Comparison of ENCODE assay signal across 12 cellular contexts in genomic region chr4:106707776-106708603, GRCh38.
A peak's percentile ranks its signal among the peaks of the same experiment; 100 is the strongest.
DNase-seq lines count a peak whose midpoint lies in the region; ATAC-seq and TF ChIP-seq lines count a peak whose summit lies in the region.
"Had no signal": no experiment of that assay in that cellular context is flagged by ENCODE, and none has a peak within 500 bp of the region (broad histone marks: within the 10 kb centered on the region; RNA-seq: fewer than 3 reads in every experiment).

No MANE protein-coding gene starts in this region.

- H3K9me3 ChIP-seq in breast epithelium, result peaks cover 0 to 5% of the 10 kb centered on the region in 2 donors
- no peaks in the 10 kb centered on the region for H3K9me3 ChIP-seq in CD4-positive, alpha-beta memory T cell (ENCODE audit: control insufficient read depth in 1 of 2, low read length in 2 of 2)

- H3K27ac Mint-ChIP-seq in MCF 10A (ENCODE audit: low read depth, unreplicated experiment), result no peak overlapping the region
- no peak overlapping the region for H3K27ac Mint-ChIP-seq in central memory CD8-positive, alpha-beta T cell (ENCODE audit: low read depth)
- no peak overlapping the region for H3K27ac Mint-ChIP-seq in CD4-positive, alpha-beta memory T cell
- H3K27ac Mint-ChIP-seq: brain had no signal

- no peaks in the 10 kb centered on the region for H3K27me3 ChIP-seq in breast epithelium
- H3K27me3 ChIP-seq in CD4-positive, alpha-beta memory T cell (ENCODE audit: insufficient read depth, low read length), result no peaks in the 10 kb centered on the region

- POLR2A ChIA-PET in MCF 10A (lab: Yijun Ruan, JAX), result no interaction called here
- POLR2A ChIA-PET in CD4-positive, alpha-beta memory T cell (lab: Charles Lee; ENCODE audit: partially characterized antibody), result no interaction called here

- H3K4me3 Mint-ChIP-seq in MCF 10A (ENCODE audit: unreplicated experiment), result no peak overlapping the region
- H3K4me3 Mint-ChIP-seq in central memory CD8-positive, alpha-beta T cell, result no peak overlapping the region
- H3K4me3 Mint-ChIP-seq in CD4-positive, alpha-beta memory T cell, result no peak overlapping the region
- H3K4me3 Mint-ChIP-seq: brain had no signal

- no peak for TF ChIP-seq CTCF in MCF 10A (IDR thresholded peaks at IDR 0.05; ENCODE audit: unreplicated experiment)
- no peak for TF ChIP-seq CTCF in breast epithelium (IDR thresholded peaks at IDR 0.05)

- H3K4me3 ChIP-seq in breast epithelium, result no peak overlapping the region
- H3K4me3 ChIP-seq in CD4-positive, alpha-beta memory T cell (ENCODE audit: low read length in 2 of 2), result no peak overlapping the region

- TF ChIP-seq POLR2A in breast epithelium (IDR thresholded peaks at IDR 0.05), result no peak

- CTCF ChIA-PET in MCF 10A (lab: Yijun Ruan, JAX), result interaction anchor here (0.6 to 1.2 kb wide), 2 partner anchors 10 to 45 kb away, joined by 3 to 4 read pairs; no protein-coding TSS in a partner anchor
- CTCF ChIA-PET in CD4-positive, alpha-beta memory T cell (lab: Charles Lee; ENCODE audit: partially characterized antibody), result no interaction called here

- DNase-seq in MCF 10A (ENCODE audit: unreplicated experiment) (peak; percentile 15), breast epithelium (ENCODE audit: low spot score in 2 of 2) (no peak), LHCN-M2 (ENCODE audit: low read depth) (peak; percentile 23), HuH-7 (ENCODE audit: low spot score) (no peak), hepatic stellate cell (ENCODE audit: low spot score) (no peak), HK-2 (ENCODE audit: unreplicated experiment) (no peak)
- DNase-seq in central memory CD8-positive, alpha-beta T cell (ENCODE audit: low spot score in 2 of 2), result no peak
- no peak for DNase-seq in CD4-positive, alpha-beta memory T cell
- DNase-seq: 8988T; activated CD4-positive, alpha-beta T cell treated with anti-CD3 and anti-CD28 coated beads for 1 hour had no signal

- BruUV-seq in MCF 10A (replicated peaks; lab: Mats Ljungman, UMichigan), result no TSS peak

- no peaks in the 10 kb centered on the region for H3K27me3 Mint-ChIP-seq in MCF 10A (ENCODE audit: insufficient read depth, unreplicated experiment)
- no peaks in the 10 kb centered on the region for H3K27me3 Mint-ChIP-seq in central memory CD8-positive, alpha-beta T cell
- H3K27me3 Mint-ChIP-seq in CD4-positive, alpha-beta memory T cell, result no peaks in the 10 kb centered on the region

- no peaks in the 10 kb centered on the region for H3K36me3 Mint-ChIP-seq in MCF 10A (ENCODE audit: insufficient read depth, unreplicated experiment)
- no peaks in the 10 kb centered on the region for H3K36me3 Mint-ChIP-seq in central memory CD8-positive, alpha-beta T cell (ENCODE audit: insufficient read depth)
- no peaks in the 10 kb centered on the region for H3K36me3 Mint-ChIP-seq in CD4-positive, alpha-beta memory T cell
- H3K36me3 Mint-ChIP-seq: brain had no signal

- H3K9me3 Mint-ChIP-seq in MCF 10A (ENCODE audit: unreplicated experiment), result no peaks in the 10 kb centered on the region
- peaks cover 21% of the 10 kb centered on the region for H3K9me3 Mint-ChIP-seq in central memory CD8-positive, alpha-beta T cell
- H3K9me3 Mint-ChIP-seq in CD4-positive, alpha-beta memory T cell, result peaks cover 0 to 6% (median 3%) of the 10 kb centered on the region in 8 donors

- peak; percentile 24 for ATAC-seq in central memory CD8-positive, alpha-beta T cell (replicated peaks; ENCODE audit: extremely low read depth, poor library complexity, severe bottlenecking)

- H3K36me3 ChIP-seq in breast epithelium, result no peaks in the 10 kb centered on the region
- no peaks in the 10 kb centered on the region for H3K36me3 ChIP-seq in CD4-positive, alpha-beta memory T cell (ENCODE audit: insufficient read depth, low read length)

- no peaks in the 10 kb centered on the region for H3K4me1 Mint-ChIP-seq in MCF 10A (ENCODE audit: insufficient read depth, unreplicated experiment)
- H3K4me1 Mint-ChIP-seq in central memory CD8-positive, alpha-beta T cell, result no peaks in the 10 kb centered on the region
- H3K4me1 Mint-ChIP-seq in CD4-positive, alpha-beta memory T cell, result no peaks in the 10 kb centered on the region
- H3K4me1 Mint-ChIP-seq: brain had no signal

- intact Hi-C loops in MCF 10A (cut with micrococcal nuclease), result no loop called here
- intact Hi-C loops in breast epithelium (cut with DNase I; ENCODE audit: low total_unique reads), result no loop called here
- intact Hi-C loops in CD4-positive, alpha-beta memory T cell (cut with micrococcal nuclease), result no loop called here

- H3K27ac ChIP-seq in breast epithelium, result no peak overlapping the region
- H3K27ac ChIP-seq in CD4-positive, alpha-beta memory T cell (ENCODE audit: low read depth, low read length), result no peak overlapping the region
- H3K27ac ChIP-seq: parathyroid adenoma had no signal

- H3K4me1 ChIP-seq in breast epithelium, result no peaks in the 10 kb centered on the region
- H3K4me1 ChIP-seq in CD4-positive, alpha-beta memory T cell (ENCODE audit: insufficient read depth, low read length), result no peaks in the 10 kb centered on the region
- H3K4me1 ChIP-seq: parathyroid adenoma had no signal

Comparison
In these comparisons a context has a peak if more than half of its experiments do, and no peak if none do; other contexts are left out.
1. DNase-seq: peak in MCF 10A (single experiment) and LHCN-M2 (single experiment); none in breast epithelium (0 of 2), central memory CD8-positive, alpha-beta T cell (0 of 2), CD4-positive, alpha-beta memory T cell (0 of 5), HuH-7 (single experiment), hepatic stellate cell (single experiment) and HK-2 (single experiment).